Comparison of ENCODE assay signal across 15 cellular contexts in genomic region chr14:71309756-71310155, GRCh38. TPM values are rescaled to one million over a fixed set of nuclear protein-coding genes. Genes with fewer than 3 reads are reported as not detected.
DNase-seq lines count a peak whose midpoint lies in the region; ATAC-seq and TF ChIP-seq lines count a peak whose summit lies in the region.
"Had no signal": no experiment of that assay in that cellular context is flagged by ENCODE, and none has a peak within 500 bp of the region (broad histone marks: within the 10 kb centered on the region; RNA-seq: fewer than 3 reads in every experiment).

No MANE protein-coding gene starts in this region.

- in situ Hi-C loops in GM23248 (cut with MboI): no loop called here

- peaks cover 5 to 8% of the 10 kb centered on the region in 2 experiments; a peak in 4 of 5 replicates for H3K9me3 Mint-ChIP-seq in H9
- H3K9me3 Mint-ChIP-seq in activated CD4-positive, alpha-beta T cell treated with anti-CD3 and anti-CD28 coated beads, Interleukin-2, amount 10 ng/mL, durations not matched to agents 24 days and 14 days: peaks cover 17% of the 10 kb centered on the region

- H3F3A ChIP-seq in GM23248 (ENCODE audit: insufficient read depth): no peaks in the 10 kb centered on the region

- H3K4me2 ChIP-seq in H9 (ENCODE audit: insufficient read depth, insufficient read length, low read length) (no peak overlapping the region), GM23248 (ENCODE audit: unreplicated experiment) (no peak overlapping the region)

- H3K27ac ChIP-seq in 22Rv1: no peak overlapping the region
- no peak overlapping the region for H3K27ac ChIP-seq in H9 (ENCODE audit: insufficient read length, low read depth, low read length)
- H3K27ac ChIP-seq in WERI-Rb-1: no peak overlapping the region
- no peak overlapping the region for H3K27ac ChIP-seq in GM23248
- H3K27ac ChIP-seq: ascending aorta, stomach had no signal

- H3K36me3 Mint-ChIP-seq in H9 (ENCODE audit: insufficient read depth in 1 of 3, low read depth in 3 of 3): peaks cover 0 to 7% (median 0%) of the 10 kb centered on the region in 3 experiments; a peak in 1 of 7 replicates
- peaks cover 3% of the 10 kb centered on the region for H3K36me3 Mint-ChIP-seq in activated CD4-positive, alpha-beta T cell treated with anti-CD3 and anti-CD28 coated beads, Interleukin-2, amount 10 ng/mL, durations not matched to agents 24 days and 14 days (ENCODE audit: low read depth)

- H3K4me1 ChIP-seq in H9 (ENCODE audit: insufficient read depth, low read length): no peaks in the 10 kb centered on the region
- no peaks in the 10 kb centered on the region for H3K4me1 ChIP-seq in GM23248 (ENCODE audit: insufficient read depth)
- H3K4me1 ChIP-seq: ascending aorta, stomach had no signal

- no peaks in the 10 kb centered on the region for H4K20me1 ChIP-seq in H9 (ENCODE audit: control insufficient read depth, insufficient read depth, insufficient read length)
- H4K20me1 ChIP-seq in GM23248 (ENCODE audit: insufficient read depth): no peaks in the 10 kb centered on the region

- ATAC-seq in HG02571 (IDR thresholded peaks at IDR 0.05; ENCODE audit: unreplicated experiment): no peak
- ATAC-seq in GM18907 (IDR thresholded peaks at IDR 0.05; ENCODE audit: unreplicated experiment): no peak

- no peak overlapping the region for H2BK120ac ChIP-seq in H9 (ENCODE audit: low read depth, low read length, poor library complexity, severe bottlenecking)

- intact Hi-C loops in activated CD4-positive, alpha-beta T cell treated with anti-CD3 and anti-CD28 coated beads, Interleukin-2, amount 10 ng/mL, durations not matched to agents 24 days and 14 days (cut with micrococcal nuclease): no loop called here

- no peak overlapping the region for H4K8ac ChIP-seq in H9 (replicated peaks; ENCODE audit: insufficient read length, low read depth, low read length)

- H3K36me3 ChIP-seq in WERI-Rb-1: no peaks in the 10 kb centered on the region
- 0 out of 2 replicates have a peak, but pooled peaks cover 6% of the 10 kb centered on the region for H3K36me3 ChIP-seq in GM23248 (ENCODE audit: low read depth)
- H3K36me3 ChIP-seq: ascending aorta had no signal

- no peak overlapping the region for H4K5ac ChIP-seq in H9 (ENCODE audit: insufficient read length, low read depth, low read length)

- no peak overlapping the region for H2BK5ac ChIP-seq in H9 (ENCODE audit: insufficient read length, low read length)

- no peak overlapping the region for H2AK5ac ChIP-seq in H9 (ENCODE audit: insufficient read length, low read length)

- DNase-seq in H9 (no peak), WERI-Rb-1 (no peak), iPS-NIHi11 (ENCODE audit: low spot score) (peak; percentile 34), GM23248 (no peak)
- DNase-seq in activated CD4-positive, alpha-beta T cell treated with anti-CD3 and anti-CD28 coated beads, Interleukin-2, amount 10 ng/mL, durations not matched to agents 24 days and 14 days: no peak
- DNase-seq: foreskin melanocyte; NCI-H2171; NK-92 treated with Interleukin-12 subunit alpha and Interleukin-12 subunit beta, amount 100 ng/mL, for 24 hours; occipital lobe; SHP77 treated with DMSO at 0.1 percent for 48 hours; stomach had no signal

- no peaks in the 10 kb centered on the region for H3K9me2 ChIP-seq in GM23248 (ENCODE audit: insufficient read depth)

- H3K27me3 Mint-ChIP-seq in H9 (ENCODE audit: low read depth): no peaks in the 10 kb centered on the region
- peaks cover 12% of the 10 kb centered on the region for H3K27me3 Mint-ChIP-seq in activated CD4-positive, alpha-beta T cell treated with anti-CD3 and anti-CD28 coated beads, Interleukin-2, amount 10 ng/mL, durations not matched to agents 24 days and 14 days

- peaks cover 2% of the 10 kb centered on the region in 2 experiments; a peak in 2 of 4 replicates for H3K4me1 Mint-ChIP-seq in H9
- no peaks in the 10 kb centered on the region for H3K4me1 Mint-ChIP-seq in activated CD4-positive, alpha-beta T cell treated with anti-CD3 and anti-CD28 coated beads, Interleukin-2, amount 10 ng/mL, durations not matched to agents 24 days and 14 days

- H3K27ac Mint-ChIP-seq in H9: no peak overlapping the region
- H3K27ac Mint-ChIP-seq in activated CD4-positive, alpha-beta T cell treated with anti-CD3 and anti-CD28 coated beads, Interleukin-2, amount 10 ng/mL, durations not matched to agents 24 days and 14 days: no peak overlapping the region

- no peak overlapping the region for H3K56ac ChIP-seq in H9 (ENCODE audit: insufficient read length, low read depth, low read length)

- no peak overlapping the region for H3T11ph ChIP-seq in H9 (ENCODE audit: low read length)

- WGBS in H9 (ENCODE audit: extremely low coverage, insufficient read length, low lambda C conversion rate): no CpG with 5 or more reads among the region's 2 CpGs
- WGBS in GM23248 (ENCODE audit: low coverage in 1 of 2, low lambda C conversion rate in 2 of 2, missing lambda C conversion rate in 2 of 2), 2 experiments: 85 to 87% methylated on average over 2 of the region's 2 CpGs

- H3K4me3 ChIP-seq in WERI-Rb-1 (ENCODE audit: low read depth, low read length) (no peak overlapping the region), GM23248 (no peak overlapping the region)
- H3K4me3 ChIP-seq: ascending aorta, stomach had no signal

- no peaks in the 10 kb centered on the region for H3K27me3 ChIP-seq in H9 (ENCODE audit: insufficient read depth, low read length)
- H3K27me3 ChIP-seq in WERI-Rb-1 (ENCODE audit: insufficient read depth, low read depth, severe bottlenecking): no peaks in the 10 kb centered on the region
- no peaks in the 10 kb centered on the region for H3K27me3 ChIP-seq in GM23248 (replicated peaks; ENCODE audit: insufficient read depth)
- H3K27me3 ChIP-seq: ascending aorta, stomach had no signal

- H3K18ac ChIP-seq in H9 (ENCODE audit: insufficient read length, low read depth, low read length): no peak overlapping the region

- TF ChIP-seq CTCF in 22Rv1 (IDR thresholded peaks at IDR 0.05) (peak; percentile 25), H9 (conservative IDR thresholded peaks at IDR 0.05) (peak; percentile 62; the same call in 2 of the 3 replicates), WERI-Rb-1 (IDR thresholded peaks at IDR 0.05; ENCODE audit: low read depth, low read length) (0 out of 2 replicates have a peak, but pooled peaks have one; percentile 8)

- H3K9ac ChIP-seq in H9 (ENCODE audit: extremely low read depth, insufficient read length, low read length) (no peak overlapping the region), GM23248 (no peak overlapping the region)

- no peak overlapping the region for H4K91ac ChIP-seq in H9 (ENCODE audit: insufficient read length, low read depth, low read length)

- H3K9me3 ChIP-seq in H9 (ENCODE audit: control insufficient read depth, low read depth, low read length) (peaks cover 1% of the 10 kb centered on the region), WERI-Rb-1 (ENCODE audit: severe bottlenecking) (no peaks in the 10 kb centered on the region), GM23248 (ENCODE audit: low read depth) (peaks cover 3% of the 10 kb centered on the region)
- H3K9me3 ChIP-seq: ascending aorta had no signal

- H3K23me2 ChIP-seq in H9 (ENCODE audit: insufficient read length, low read depth, low read length, poor library complexity, severe bottlenecking): no peaks in the 10 kb centered on the region

- H2BK20ac ChIP-seq in H9 (ENCODE audit: low read depth, low read length, poor library complexity, severe bottlenecking): no peak overlapping the region

- H3K79me2 ChIP-seq in H9 (ENCODE audit: insufficient read depth, low read length): no peaks in the 10 kb centered on the region
- H3K79me2 ChIP-seq in GM23248 (ENCODE audit: insufficient read depth): no peaks in the 10 kb centered on the region

- no peak overlapping the region for H2BK12ac ChIP-seq in H9 (ENCODE audit: insufficient read length, low read depth, low read length)

- H3K14ac ChIP-seq in H9 (ENCODE audit: insufficient read depth, low read length): no peak overlapping the region

- no peak overlapping the region for H3K23ac ChIP-seq in H9 (ENCODE audit: insufficient read length, low read depth, low read length)

- H3K79me1 ChIP-seq in H9 (ENCODE audit: insufficient read depth, low read depth, low read length, poor library complexity, severe bottlenecking): no peaks in the 10 kb centered on the region

- H3K4me3 Mint-ChIP-seq in H9: no peak overlapping the region
- H3K4me3 Mint-ChIP-seq in activated CD4-positive, alpha-beta T cell treated with anti-CD3 and anti-CD28 coated beads, Interleukin-2, amount 10 ng/mL, durations not matched to agents 24 days and 14 days: no peak overlapping the region

- no peak overlapping the region for H3K4ac ChIP-seq in H9 (ENCODE audit: low read depth, low read length)

- no peak overlapping the region for H2AFZ ChIP-seq in H9 (ENCODE audit: low read length)
- no peak overlapping the region for H2AFZ ChIP-seq in GM23248

- no peak overlapping the region for H2BK15ac ChIP-seq in H9 (ENCODE audit: low read depth, low read length)

RNA-seq across cellular contexts. Expression of gene SIPA1L1, which starts 10.5 kb away (rescaled TPM):
- total RNA-seq in H9 (2021): 70.3 and 73.7 TPM in 2 replicates
- 69.7 and 72.6 TPM in 2 replicates for total RNA-seq in activated CD4-positive, alpha-beta T cell treated with anti-CD3 and anti-CD28 coated beads, Interleukin-2, amount 10 ng/mL, durations not matched to agents 24 days and 14 days
- 56.3 and 69.3 TPM in 2 replicates for total RNA-seq in GM23248 (2014; rRNA removed; shearing (Covaris generic))
- polyA plus RNA-seq in GM23248 (2016; fragmentation: Nextera tagmentation; extraction: Ambion mirVana): 63.7 and 67.0 TPM in 2 replicates

Comparison
In these comparisons a context has a peak if more than half of its experiments do, and no peak if none do; other contexts are left out.
1. CTCF ChIP-seq: peak in every context shown above with its lines; median percentile 62 in H9; 25 in 22Rv1; 8 in WERI-Rb-1.